9 cellular contexts compared by ENCODE assay signal in the genomic region with DNA sequence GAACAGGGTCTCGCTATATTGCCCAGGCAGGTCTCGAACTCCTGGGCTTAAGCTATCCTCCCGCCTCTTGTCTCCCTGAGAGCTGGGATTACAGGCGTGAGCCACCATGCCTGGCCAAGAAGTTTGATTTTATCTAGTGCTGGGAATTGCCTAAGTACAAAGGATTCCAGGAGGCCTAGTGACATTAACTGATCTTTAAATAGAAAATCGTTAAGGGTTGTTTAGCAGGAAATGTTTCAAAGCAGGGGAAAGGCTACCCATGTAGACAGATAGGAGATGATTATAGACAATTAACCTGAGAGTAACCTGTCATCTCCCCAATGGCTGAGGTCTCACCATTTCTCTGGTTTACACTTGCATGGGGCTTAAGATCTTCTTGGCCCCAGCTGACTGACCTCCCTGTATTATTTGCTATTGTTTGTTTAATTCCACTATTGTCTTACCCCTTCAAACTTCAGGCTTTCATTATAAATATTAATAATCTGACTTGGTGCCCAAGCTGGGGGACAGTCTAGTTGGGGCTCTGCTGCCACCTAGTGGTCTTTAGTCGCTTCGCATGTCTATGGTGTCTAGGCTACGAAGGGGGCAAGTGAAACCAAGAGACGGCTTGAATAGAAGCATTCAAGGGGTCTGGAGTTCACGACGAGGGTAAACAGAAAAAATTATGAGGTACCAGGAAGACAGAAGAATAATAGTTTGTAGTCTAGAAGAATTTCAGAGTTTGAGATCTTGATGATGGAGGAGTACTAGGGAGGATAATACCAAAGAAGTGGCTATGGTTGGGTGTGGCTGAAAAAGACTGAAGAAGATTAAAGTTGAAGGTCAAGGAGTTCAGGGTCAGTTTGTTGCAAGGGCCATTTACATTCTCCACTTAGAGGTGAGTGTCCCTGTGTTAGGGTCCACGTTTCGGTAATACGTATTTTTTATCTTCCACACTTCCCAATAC. TPM values are rescaled to one million over a fixed set of nuclear protein-coding genes. Genes with fewer than 3 reads are reported as not detected.
DNase-seq lines count a peak whose midpoint lies in the region; ATAC-seq and TF ChIP-seq lines count a peak whose summit lies in the region.
"Had no signal": no experiment of that assay in that cellular context is flagged by ENCODE, and none has a peak within 500 bp of the region (broad histone marks: within the 10 kb centered on the region; RNA-seq: fewer than 3 reads in every experiment).

No MANE protein-coding gene starts in this region.

- no TSS peak for BruUV-seq in Caco-2 (replicated peaks; lab: Mats Ljungman, UMichigan)

- TF ChIP-seq CTCF in Caco-2 (IDR thresholded peaks at IDR 0.05; ENCODE audit: insufficient read depth in 1 of 2, low read depth in 1 of 2, low read length in 1 of 2, severe bottlenecking in 1 of 2, unreplicated experiment in 1 of 2) (peak; percentile 90 to 91), LNCAP (IDR thresholded peaks at IDR 0.05) (peak; percentile 93), heart right ventricle (IDR thresholded peaks at IDR 0.05) (peak; percentile 91 to 96 (median 94))

- H3K27me3 ChIP-seq in Caco-2 (replicated peaks; ENCODE audit: control insufficient read depth, insufficient read depth, low read length) (peaks cover under 1% of the 10 kb centered on the region), heart right ventricle (peaks cover 0 to 5% (median 0%) of the 10 kb centered on the region in 7 donors)

- intact Hi-C loops in Caco-2 (cut with micrococcal nuclease; ENCODE audit: unreplicated experiment) (loop anchor here (1.0 kb wide), 3 partner anchors 59 to 174 kb away; no protein-coding TSS in a partner anchor), heart right ventricle (cut with DNase I) (loop anchor here in 9 of 10 donors (1.0 to 10.0 kb wide), 12 partner anchors 59 to 174 kb away; a partner anchor contains a TSS)

- H3K4me1 ChIP-seq in Caco-2 (peaks cover 7% of the 10 kb centered on the region; the same call in 1 of the 2 replicates), heart right ventricle (peaks cover 0 to 17% (median 0%) of the 10 kb centered on the region in 9 donors)

- CTCF ChIA-PET in Caco-2 (lab: Charles Lee): interaction anchor here (1.9 kb wide), 1 partner anchor 174 kb away, joined by 15 read pairs; no protein-coding TSS in a partner anchor

- no peaks in the 10 kb centered on the region for H3K36me3 Mint-ChIP-seq in Caco-2 (ENCODE audit: insufficient read depth, unreplicated experiment)
- no peaks in the 10 kb centered on the region for H3K36me3 Mint-ChIP-seq in activated naive CD8-positive, alpha-beta T cell treated with anti-CD3 and anti-CD28 coated beads, Interleukin-2, amount 10 ng/mL, durations not matched to agents 7 days and 5 days

- no peak overlapping the region for H3K27ac Mint-ChIP-seq in Caco-2 (ENCODE audit: unreplicated experiment)
- H3K27ac Mint-ChIP-seq in activated naive CD8-positive, alpha-beta T cell treated with anti-CD3 and anti-CD28 coated beads, Interleukin-2, amount 10 ng/mL, durations not matched to agents 7 days and 5 days: no peak overlapping the region

- no peaks in the 10 kb centered on the region for H3K9me3 Mint-ChIP-seq in Caco-2 (ENCODE audit: unreplicated experiment)
- H3K9me3 Mint-ChIP-seq in activated naive CD8-positive, alpha-beta T cell treated with anti-CD3 and anti-CD28 coated beads, Interleukin-2, amount 10 ng/mL, durations not matched to agents 7 days and 5 days: no peaks in the 10 kb centered on the region

- WGBS in heart right ventricle, 2 donors: 27 to 30% methylated on average over 14 of the region's 14 CpGs

- peak overlapping the region in 3 of 10 donors; percentile 31 to 42 (median 36) for H3K27ac ChIP-seq in heart right ventricle

- ATAC-seq in GM21447 (IDR thresholded peaks at IDR 0.05; ENCODE audit: unreplicated experiment) (peak; percentile 69), heart right ventricle (peak; percentile 88 to 95 (median 92)), HG02870 (IDR thresholded peaks at IDR 0.05; ENCODE audit: unreplicated experiment) (no peak)
- peak; percentile 80 for ATAC-seq in activated naive CD8-positive, alpha-beta T cell treated with anti-CD3 and anti-CD28 coated beads, Interleukin-2, amount 10 ng/mL, durations not matched to agents 7 days and 5 days (ENCODE audit: low read depth)

- peaks cover 7% of the 10 kb centered on the region for H3K27me3 Mint-ChIP-seq in Caco-2 (ENCODE audit: insufficient read depth, unreplicated experiment)
- peaks cover 23% of the 10 kb centered on the region for H3K27me3 Mint-ChIP-seq in activated naive CD8-positive, alpha-beta T cell treated with anti-CD3 and anti-CD28 coated beads, Interleukin-2, amount 10 ng/mL, durations not matched to agents 7 days and 5 days

- POLR2A ChIA-PET in Caco-2 (lab: Charles Lee): no interaction called here
- POLR2A ChIA-PET in activated naive CD8-positive, alpha-beta T cell treated with anti-CD3 and anti-CD28 coated beads, Interleukin-2, amount 10 ng/mL, durations not matched to agents 7 days and 5 days (lab: Charles Lee): no interaction called here

- DNase-seq in Caco-2 (peak; percentile 47 to 59), SKM-1 treated with dmso at 0.1 percent for 144 hours (lab: John Stamatoyannopoulos, UW; ENCODE audit: unreplicated experiment) (peak; percentile 33), heart right ventricle (peak; percentile 42 to 65), putamen (ENCODE audit: low spot score) (peak; percentile 67)
- peak; percentile 43 for DNase-seq in activated naive CD8-positive, alpha-beta T cell treated with anti-CD3 and anti-CD28 coated beads, Interleukin-2, amount 10 ng/mL, durations not matched to agents 7 days and 5 days

- no peak overlapping the region for H3K4me3 Mint-ChIP-seq in Caco-2 (ENCODE audit: unreplicated experiment)
- H3K4me3 Mint-ChIP-seq in activated naive CD8-positive, alpha-beta T cell treated with anti-CD3 and anti-CD28 coated beads, Interleukin-2, amount 10 ng/mL, durations not matched to agents 7 days and 5 days: peak overlapping the region; percentile 69

- no peaks in the 10 kb centered on the region for H3K36me3 ChIP-seq in Caco-2 (ENCODE audit: control insufficient read depth, insufficient read depth, low read length)
- H3K36me3 ChIP-seq in heart right ventricle: no peaks in the 10 kb centered on the region

- H3K9me3 ChIP-seq in Caco-2: no peaks in the 10 kb centered on the region
- H3K9me3 ChIP-seq in heart right ventricle: no peaks in the 10 kb centered on the region

- no peak overlapping the region for H3K4me3 ChIP-seq in Caco-2 (ENCODE audit: low read depth, low read length)
- no peak overlapping the region for H3K4me3 ChIP-seq in heart right ventricle

- peaks cover 7% of the 10 kb centered on the region for H3K4me1 Mint-ChIP-seq in Caco-2 (ENCODE audit: low read depth, unreplicated experiment)
- H3K4me1 Mint-ChIP-seq in activated naive CD8-positive, alpha-beta T cell treated with anti-CD3 and anti-CD28 coated beads, Interleukin-2, amount 10 ng/mL, durations not matched to agents 7 days and 5 days: peaks cover 3% of the 10 kb centered on the region

RNA-seq across cellular contexts. Expression of a gene that starts 40.4 kb away (rescaled TPM):
- 7.2 and 8.1 TPM in 2 replicates for total RNA-seq in Caco-2 (2022)
- 10 to 100 TPM; 13.1 to 13.2 TPM for total RNA-seq in activated naive CD8-positive, alpha-beta T cell treated with anti-CD3 and anti-CD28 coated beads, Interleukin-2, amount 10 ng/mL, durations not matched to agents 7 days and 5 days
- 10 to 100 TPM; 12.4 to 19.7 (median 14.1) TPM for total RNA-seq in heart right ventricle
- polyA plus RNA-seq in heart right ventricle: 10 to 100 TPM; 15.7 to 19.7 TPM

RNA-seq across cellular contexts. Expression of a gene that starts 57.3 kb away (rescaled TPM):
- total RNA-seq in Caco-2 (2022) (not detected in 2 replicates), heart right ventricle (not detected)
- total RNA-seq in activated naive CD8-positive, alpha-beta T cell treated with anti-CD3 and anti-CD28 coated beads, Interleukin-2, amount 10 ng/mL, durations not matched to agents 7 days and 5 days: not detected
- not detected for polyA plus RNA-seq in heart right ventricle
- total RNA-seq: T-helper 2 cell treated with Interferon-gamma antibody and Interleukin-4, amounts not matched to agents 100 ng/mL and 5 ng/mL, for 36 hours had no signal
